9 cellular contexts compared by ENCODE assay signal in the genomic region with DNA sequence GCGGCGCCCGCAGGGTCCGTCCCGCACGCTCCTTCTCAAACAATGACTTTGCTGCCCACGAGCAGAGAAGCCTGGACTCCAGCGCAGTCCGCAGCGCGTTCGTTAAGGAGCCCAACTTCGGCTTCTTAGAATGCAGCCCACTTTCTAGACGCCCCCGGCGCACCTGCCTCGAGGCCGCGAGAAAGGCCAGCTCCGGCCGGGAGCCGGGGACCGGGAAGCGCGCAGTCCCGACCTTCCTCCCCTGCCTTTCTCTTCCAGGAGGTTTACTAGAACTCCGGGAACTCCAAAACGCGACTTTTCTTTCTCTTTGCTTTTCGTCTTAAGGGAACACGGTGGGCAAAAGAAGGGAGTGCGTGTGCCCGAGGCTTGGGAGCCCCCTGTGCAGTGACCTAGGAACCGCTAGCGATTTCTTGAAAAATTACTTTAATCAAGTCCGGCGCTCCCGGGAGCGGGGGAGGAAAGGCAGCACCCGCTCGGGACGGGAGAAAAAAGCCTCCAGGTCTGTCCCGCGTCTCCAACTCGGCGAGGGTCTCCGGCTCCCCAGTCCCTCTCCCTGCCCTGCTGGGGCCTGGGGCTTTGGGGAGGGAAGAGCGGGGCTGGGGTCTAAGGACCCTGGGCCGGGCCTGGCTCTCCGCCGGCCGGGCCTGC. TPM values are rescaled to one million over a fixed set of nuclear protein-coding genes. Genes with fewer than 3 reads are reported as not detected.
A peak's percentile ranks its signal among the peaks of the same experiment; 100 is the strongest.
DNase-seq lines count a peak whose midpoint lies in the region; ATAC-seq and TF ChIP-seq lines count a peak whose summit lies in the region.
"Had no signal": no experiment of that assay in that cellular context is flagged by ENCODE, and none has a peak within 500 bp of the region (broad histone marks: within the 10 kb centered on the region; RNA-seq: fewer than 3 reads in every experiment).

No MANE protein-coding gene starts in this region.

- no peak for TF ChIP-seq POLR2A in suprapubic skin (IDR thresholded peaks at IDR 0.05)

- CTCF ChIA-PET in activated CD8-positive, alpha-beta T cell treated with anti-CD3 and anti-CD28 coated beads, Interleukin-2, amount 10 ng/mL, durations not matched to agents 7 days and 5 days (lab: Charles Lee), result no interaction called here

- H3K27me3 Mint-ChIP-seq in activated CD8-positive, alpha-beta T cell treated with anti-CD3 and anti-CD28 coated beads, Interleukin-2, amount 10 ng/mL, durations not matched to agents 7 days and 5 days (ENCODE audit: low read depth), result peaks cover 79% of the 10 kb centered on the region

- H3K27me3 ChIP-seq in suprapubic skin, result peaks cover 99% of the 10 kb centered on the region

- POLR2A ChIA-PET in activated CD8-positive, alpha-beta T cell treated with anti-CD3 and anti-CD28 coated beads, Interleukin-2, amount 10 ng/mL, durations not matched to agents 7 days and 5 days (lab: Charles Lee), result no interaction called here

- H3K9me3 ChIP-seq in suprapubic skin, result no peaks in the 10 kb centered on the region

- no peaks in the 10 kb centered on the region for H3K9me3 Mint-ChIP-seq in activated CD8-positive, alpha-beta T cell treated with anti-CD3 and anti-CD28 coated beads, Interleukin-2, amount 10 ng/mL, durations not matched to agents 7 days and 5 days (ENCODE audit: insufficient read depth)

- peak overlapping the region; percentile 36 for H3K4me3 Mint-ChIP-seq in activated CD8-positive, alpha-beta T cell treated with anti-CD3 and anti-CD28 coated beads, Interleukin-2, amount 10 ng/mL, durations not matched to agents 7 days and 5 days

- peak; percentile 60 for DNase-seq in activated effector memory CD4-positive, alpha-beta T cell treated with anti-CD3 and anti-CD28 coated beads, Interleukin-2, amount 50 U/mL, for 16 hours
- DNase-seq in activated effector memory CD4-positive, alpha-beta T cell treated with Interleukin-2 at 50 U/mL for 16 hours, result no peak
- DNase-seq in activated CD8-positive, alpha-beta T cell treated with anti-CD3 and anti-CD28 coated beads, Interleukin-2, amount 10 ng/mL, durations not matched to agents 7 days and 5 days, result no peak
- DNase-seq in iPS-NIHi11 (ENCODE audit: low spot score) (peak; percentile 66), suprapubic skin (ENCODE audit: low spot score in 2 of 2) (no peak), dedifferentiated amniotic fluid mesenchymal stem cell (ENCODE audit: extremely low spot score) (no peak)

- H3K36me3 Mint-ChIP-seq in activated CD8-positive, alpha-beta T cell treated with anti-CD3 and anti-CD28 coated beads, Interleukin-2, amount 10 ng/mL, durations not matched to agents 7 days and 5 days (ENCODE audit: low read depth), result no peaks in the 10 kb centered on the region

- no peak overlapping the region for H3K27ac Mint-ChIP-seq in activated CD8-positive, alpha-beta T cell treated with anti-CD3 and anti-CD28 coated beads, Interleukin-2, amount 10 ng/mL, durations not matched to agents 7 days and 5 days

- H3K27ac ChIP-seq in suprapubic skin, result no peak overlapping the region

- no peak for ATAC-seq in activated CD8-positive, alpha-beta T cell treated with anti-CD3 and anti-CD28 coated beads, Interleukin-2, amount 10 ng/mL, durations not matched to agents 7 days and 5 days
- ATAC-seq in HG02840 (IDR thresholded peaks at IDR 0.05; ENCODE audit: low FRiP score, unreplicated experiment) (no peak), GM18517 (IDR thresholded peaks at IDR 0.05; ENCODE audit: unreplicated experiment) (no peak)

- H3K4me1 ChIP-seq in suprapubic skin, result peaks cover 40% of the 10 kb centered on the region

- H3K36me3 ChIP-seq in suprapubic skin, result no peaks in the 10 kb centered on the region

- no peak for TF ChIP-seq CTCF in suprapubic skin (IDR thresholded peaks at IDR 0.05)

- peak overlapping the region; percentile 43 for H3K4me3 ChIP-seq in suprapubic skin

- TF ChIP-seq EP300 in suprapubic skin (IDR thresholded peaks at IDR 0.05), result no peak

- 2% methylated on average over 31 of the region's 52 CpGs for WGBS in suprapubic skin

- peaks cover 15% of the 10 kb centered on the region for H3K4me1 Mint-ChIP-seq in activated CD8-positive, alpha-beta T cell treated with anti-CD3 and anti-CD28 coated beads, Interleukin-2, amount 10 ng/mL, durations not matched to agents 7 days and 5 days (ENCODE audit: low read depth)

RNA-seq across cellular contexts. Expression of a gene that starts 2.6 kb away (rescaled TPM):
- total RNA-seq in activated CD8-positive, alpha-beta T cell treated with anti-CD3 and anti-CD28 coated beads, Interleukin-2, amount 10 ng/mL, durations not matched to agents 7 days and 5 days, result not detected
- total RNA-seq in suprapubic skin, result not detected
- total RNA-seq: subcutaneous adipose tissue had no signal

Comparison
In these comparisons a context has a peak if more than half of its experiments do, and no peak if none do; other contexts are left out.
1. DNase-seq: peak in activated effector memory CD4-positive, alpha-beta T cell treated with anti-CD3 and anti-CD28 coated beads, Interleukin-2, amount 50 U/mL, for 16 hours (single experiment) and iPS-NIHi11 (single experiment); none in activated effector memory CD4-positive, alpha-beta T cell treated with Interleukin-2 at 50 U/mL for 16 hours (single experiment), activated CD8-positive, alpha-beta T cell treated with anti-CD3 and anti-CD28 coated beads, Interleukin-2, amount 10 ng/mL, durations not matched to agents 7 days and 5 days (single experiment), suprapubic skin (0 of 2) and dedifferentiated amniotic fluid mesenchymal stem cell (single experiment).